In genomic region chr1:114369930-114370329, GRCh38 we compare ENCODE assay signal across 1 cellular context.
TF ChIP-seq lines count a peak whose summit lies in the region.

No MANE protein-coding gene starts in this region.

TF ChIP-seq in GM23338, 12 proteins besides CTCF, POLR2A, EP300 and RAD21 (continued from another document):
- TF ChIP-seq REST (IDR thresholded peaks at IDR 0.05; ENCODE audit: unreplicated experiment) (no peak), ETS1 (IDR thresholded peaks at IDR 0.05) (no peak), JUNB (IDR thresholded peaks at IDR 0.05; ENCODE audit: unreplicated experiment) (no peak), ZNF331 (CRISPR knock-in tag; IDR thresholded peaks at IDR 0.05; ENCODE audit: low read depth) (no peak), NANOG (IDR thresholded peaks at IDR 0.05; ENCODE audit: borderline replicate concordance) (no peak), STAT1 (IDR thresholded peaks at IDR 0.05; ENCODE audit: unreplicated experiment) (no peak)
TF ChIP-seq in GM23338: peak in this region for 0.
